In the genomic region with DNA sequence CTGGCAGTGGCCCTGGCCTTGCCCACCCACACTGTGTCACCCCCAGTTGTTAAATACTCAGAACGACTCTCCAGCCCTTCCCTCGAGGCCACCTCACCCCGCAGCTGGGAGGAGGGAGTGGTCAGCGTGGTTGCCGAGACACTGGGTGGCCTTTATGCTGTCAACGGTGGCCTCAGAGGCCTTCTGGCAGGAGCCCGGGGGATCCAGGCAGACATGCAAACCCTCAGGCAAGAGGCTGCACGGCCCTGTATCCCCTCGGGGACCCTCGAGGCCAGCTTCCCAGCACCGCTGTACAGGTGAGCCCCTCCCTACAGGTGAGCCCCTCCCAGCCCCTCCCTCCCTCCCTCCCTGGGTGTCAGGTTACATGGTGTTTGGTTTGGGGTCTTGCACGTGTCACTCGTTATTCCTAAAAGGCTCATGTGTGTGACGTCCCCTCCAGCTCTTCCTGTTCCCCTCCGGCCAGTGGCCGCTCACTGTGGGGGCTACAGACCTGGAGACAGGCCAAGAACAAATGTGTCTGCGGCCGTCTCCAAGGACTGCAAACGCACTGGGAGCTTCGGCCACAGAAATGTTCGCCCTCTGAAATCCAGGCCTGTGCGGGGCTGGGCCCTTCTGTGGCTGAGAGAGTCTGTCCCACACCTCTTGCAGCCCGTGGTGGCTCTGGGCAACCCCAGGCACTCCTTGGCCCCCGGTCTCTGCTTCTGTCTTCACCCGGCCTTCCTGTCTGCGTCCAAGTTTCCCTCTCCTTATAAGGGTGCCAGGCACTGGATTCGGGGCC, we compare ENCODE assay signal across 15 cellular contexts. TPM values are rescaled to one million over a fixed set of nuclear protein-coding genes. Genes with fewer than 3 reads are reported as not detected.
DNase-seq lines count a peak whose midpoint lies in the region; ATAC-seq, FAIRE-seq and TF ChIP-seq lines count a peak whose summit lies in the region.
"Had no signal": no experiment of that assay in that cellular context is flagged by ENCODE, and none has a peak within 500 bp of the region (broad histone marks: within the 10 kb centered on the region; RNA-seq: fewer than 3 reads in every experiment).

A gene (plus strand): TSS at position 210 of the 778 bp plus-strand sequence. CDS start 4 bp downstream, at position 214.

- peak within 1 kb of the TSS; percentile 70 for H3K18ac ChIP-seq in neuronal stem cell (ENCODE audit: low read length)

- no peak within 1 kb of the TSS for H2AFZ ChIP-seq in neuronal stem cell (ENCODE audit: low read length)

- H2BK120ac ChIP-seq in neuronal stem cell (ENCODE audit: low read depth, low read length): no peak within 1 kb of the TSS

- no peak within 1 kb of the TSS for H3K27ac ChIP-seq in neuronal stem cell (replicated peaks; ENCODE audit: low read length)
- H3K27ac ChIP-seq: WERI-Rb-1 had no signal

- DNase-seq in GM12891 (ENCODE audit: insufficient read length, low spot score): no peak
- DNase-seq in choroid plexus epithelial cell (ENCODE audit: low read depth): peak; percentile 32
- DNase-seq in neuronal stem cell (ENCODE audit: low spot score): no peak
- no peak for DNase-seq in NK-92 treated with Interleukin-12 subunit alpha and Interleukin-12 subunit beta, amount 100 ng/mL, for 24 hours (lab: John Stamatoyannopoulos, UW)
- no peak for DNase-seq in NOMO-1 treated with DMSO at 0.1 percent for 48 hours (lab: John Stamatoyannopoulos, UW; ENCODE audit: unreplicated experiment)
- DNase-seq: activated naive CD4-positive, alpha-beta T cell treated with anti-CD3 and anti-CD28 coated beads for 36 hours; effector memory CD8-positive, alpha-beta T cell; EL; naive thymus-derived CD8-positive, alpha-beta T cell; OCI-M1; stimulated activated naive CD8-positive, alpha-beta T cell treated with anti-CD3 and anti-CD28 coated beads, Interleukin-15, Interleukin-2, amounts not matched to agents 100 U/mL and 50 U/mL, for 24 hours; WERI-Rb-1 had no signal

- H2BK15ac ChIP-seq in neuronal stem cell (ENCODE audit: low read length): no peak within 1 kb of the TSS

- H2AK5ac ChIP-seq in neuronal stem cell (ENCODE audit: low read depth, low read length): peak within 1 kb of the TSS; percentile 68

- H3K36me3 ChIP-seq in neuronal stem cell (replicated peaks in 1 of 2; ENCODE audit: control insufficient read depth in 2 of 2, insufficient read depth in 2 of 2, low read length in 2 of 2): peaks cover 20 to 49% of the 10 kb centered on the region in 2 donors

- H3K4me2 ChIP-seq in neuronal stem cell (ENCODE audit: insufficient read depth, low read length, poor library complexity, severe bottlenecking): no peak within 1 kb of the TSS

- WGBS in neuronal stem cell (ENCODE audit: extremely low coverage in 2 of 2, insufficient read length in 2 of 2, insufficient replicate concordance in 1 of 2), 2 donors: no CpG with 5 or more reads among the region's 27 CpGs

- no peak for FAIRE-seq in GM12891 (lab: Jason Lieb, UNC)

- peak within 1 kb of the TSS; percentile 66 for H2BK5ac ChIP-seq in neuronal stem cell (ENCODE audit: low read length)

- H3K14ac ChIP-seq in neuronal stem cell (ENCODE audit: low read length): peak within 1 kb of the TSS; percentile 56

- H3K9me3 ChIP-seq in neuronal stem cell (replicated peaks in 1 of 2; ENCODE audit: control insufficient read depth in 2 of 2, insufficient read depth in 1 of 2, low read depth in 1 of 2, low read length in 2 of 2): no peaks in the 10 kb centered on the region
- H3K9me3 ChIP-seq: HAP-1 had no signal

- H2BK12ac ChIP-seq in neuronal stem cell (ENCODE audit: low read length): no peak within 1 kb of the TSS

- TF ChIP-seq EP300 in Ishikawa (IDR thresholded peaks at IDR 0.05; ENCODE audit: borderline replicate concordance): no peak

- no peak; the same call in 1 of the 2 replicates for TF ChIP-seq POLR2A in GM12891 (IDR thresholded peaks at IDR 0.05; ENCODE audit: low read depth, low read length)

- H4K8ac ChIP-seq in neuronal stem cell (ENCODE audit: low read depth, low read length): no peak within 1 kb of the TSS

- H4K91ac ChIP-seq in neuronal stem cell (ENCODE audit: low read depth, low read length, poor library complexity): no peak within 1 kb of the TSS

- no peak for TF ChIP-seq CTCF in choroid plexus epithelial cell (conservative IDR thresholded peaks at IDR 0.05; ENCODE audit: low read depth, low read length)

- no peaks in the 10 kb centered on the region for H3K27me3 ChIP-seq in neuronal stem cell (ENCODE audit: control insufficient read depth in 3 of 3, insufficient read depth in 3 of 3, low read depth in 1 of 3, low read length in 3 of 3)

- H3K79me1 ChIP-seq in neuronal stem cell (ENCODE audit: low read depth, low read length): peaks cover 6% of the 10 kb centered on the region

- no peak for TF ChIP-seq RAD21 in Ishikawa (IDR thresholded peaks at IDR 0.05; ENCODE audit: low read depth)

- H3K4me1 ChIP-seq in neuronal stem cell (ENCODE audit: control insufficient read depth in 2 of 2, insufficient read depth in 1 of 2, low read depth in 1 of 2, low read length in 2 of 2): peaks cover 6 to 8% of the 10 kb centered on the region in 2 donors
- H3K4me1 ChIP-seq: HAP-1 had no signal

- no peak for ATAC-seq in HG03025 (IDR thresholded peaks at IDR 0.05; ENCODE audit: low FRiP score, unreplicated experiment)
- ATAC-seq: effector memory CD8-positive, alpha-beta T cell; naive thymus-derived CD8-positive, alpha-beta T cell had no signal

- H3K4ac ChIP-seq in neuronal stem cell (ENCODE audit: low read length): no peak within 1 kb of the TSS

- H3K9ac ChIP-seq in neuronal stem cell (ENCODE audit: low read depth, low read length, poor library complexity): peak within 1 kb of the TSS; percentile 30

- peak within 1 kb of the TSS; percentile 73 for H3K23ac ChIP-seq in neuronal stem cell (ENCODE audit: low read depth, low read length, poor library complexity)

- H3K4me3 ChIP-seq in choroid plexus epithelial cell (ENCODE audit: low read depth, low read length) (no peak within 1 kb of the TSS), neuronal stem cell (ENCODE audit: low read length in 2 of 2) (no peak within 1 kb of the TSS)
- H3K4me3 ChIP-seq: HAP-1 had no signal

TF ChIP-seq in GM12891, 5 proteins besides CTCF, POLR2A, EP300 and RAD21:
- TF ChIP-seq PAX5 (IDR thresholded peaks at IDR 0.05; ENCODE audit: insufficient read depth, low read length, severe bottlenecking) (no peak), SPI1 (IDR thresholded peaks at IDR 0.05; ENCODE audit: low read depth, low read length) (no peak), TAF1 (IDR thresholded peaks at IDR 0.05; ENCODE audit: low read depth, low read length) (no peak), POU2F2 (IDR thresholded peaks at IDR 0.05; ENCODE audit: low read depth, low read length) (0 out of 2 replicates have a peak, but pooled peaks have one; percentile 9), POLR2AphosphoS5 (IDR thresholded peaks at IDR 0.05; ENCODE audit: low read depth, low read length) (peak; percentile 38; the same call in 1 of the 2 replicates)

TF ChIP-seq in Ishikawa, 13 proteins besides CTCF, POLR2A, EP300 and RAD21:
- no peak for TF ChIP-seq CEBPB (IDR thresholded peaks at IDR 0.05)
- no peak for TF ChIP-seq YY1 (IDR thresholded peaks at IDR 0.05; ENCODE audit: low read depth)
- no peak for TF ChIP-seq TAF1 (IDR thresholded peaks at IDR 0.05; ENCODE audit: low read depth)
- TF ChIP-seq NFIC (IDR thresholded peaks at IDR 0.05): no peak
- no peak for TF ChIP-seq TCF12 (IDR thresholded peaks at IDR 0.05; ENCODE audit: low read depth)
- 0 out of 2 replicates have a peak, but pooled peaks have one; percentile 70 for TF ChIP-seq ZBTB7A (IDR thresholded peaks at IDR 0.05; ENCODE audit: low read depth)
- TF ChIP-seq TEAD4 (IDR thresholded peaks at IDR 0.05): no peak

RNA-seq across cellular contexts. Expression of the gene that starts here (rescaled TPM):
- 0.63 TPM for polyA plus RNA-seq in GM12891 (2012; ENCODE audit: low read depth, missing spikeins)
- polyA plus RNA-seq in neuronal stem cell (2013, experiment 1 of 2): 0.07 TPM
- polyA plus RNA-seq in neuronal stem cell (2013, experiment 2 of 2): 0.07 TPM
